ENCODE assay signal across 10 cellular contexts in genomic region chr7:45007571-45008328, GRCh38. TPM values are rescaled to one million over a fixed set of nuclear protein-coding genes. Genes with fewer than 3 reads are reported as not detected.
DNase-seq lines count a peak whose midpoint lies in the region; ATAC-seq and TF ChIP-seq lines count a peak whose summit lies in the region.
"Had no signal": no experiment of that assay in that cellular context is flagged by ENCODE, and none has a peak within 500 bp of the region (broad histone marks: within the 10 kb centered on the region; RNA-seq: fewer than 3 reads in every experiment).

No MANE protein-coding gene starts in this region.

- ATAC-seq in GM19025 (IDR thresholded peaks at IDR 0.05; ENCODE audit: low read depth, unreplicated experiment) (peak; percentile 78), HG02610 (IDR thresholded peaks at IDR 0.05; ENCODE audit: unreplicated experiment) (peak; percentile 77), right lobe of liver (no peak)
- ATAC-seq in natural killer cell treated with Interleukin-12 subunit alpha and Interleukin-12 subunit beta and Interleukin-15 and Interleukin-18, amount 100 ng/mL, for 72 hours = peak; percentile 82 to 84
- ATAC-seq: Right ventricle myocardium inferior had no signal

- DNase-seq in NAMALWA (ENCODE audit: low spot score) (peak; percentile 37), right lobe of liver (no peak), DMS153 treated with DMSO at 0.1 percent for 48 hours (lab: John Stamatoyannopoulos, UW; ENCODE audit: unreplicated experiment) (no peak), cerebellar nuclear complex (lab: John Stamatoyannopoulos, UW) (no peak), GOT3 (lab: John Stamatoyannopoulos, UW) (no peak)
- no peak for DNase-seq in natural killer cell treated with Interleukin-12 subunit alpha and Interleukin-12 subunit beta and Interleukin-15 and Interleukin-18, amount 100 ng/mL, for 72 hours (ENCODE audit: low spot score)

- no peak for TF ChIP-seq CTCF in right lobe of liver (IDR thresholded peaks at IDR 0.05)

- 82% methylated on average over 4 of the region's 7 CpGs for WGBS in right lobe of liver (ENCODE audit: insufficient coverage, low coverage, low lambda C conversion rate, missing lambda C conversion rate)

- no peaks in the 10 kb centered on the region for H3K36me3 ChIP-seq in right lobe of liver

- no peaks in the 10 kb centered on the region for H3K9me3 Mint-ChIP-seq in natural killer cell treated with Interleukin-12 subunit alpha and Interleukin-12 subunit beta and Interleukin-15 and Interleukin-18, amount 100 ng/mL, for 72 hours

- intact Hi-C loops in right lobe of liver (cut with DNase I) = no loop called here

- H3K27ac ChIP-seq in right lobe of liver = no peak overlapping the region
- H3K27ac ChIP-seq: neutrophil had no signal

- no peaks in the 10 kb centered on the region for H3K9me3 ChIP-seq in right lobe of liver
- H3K9me3 ChIP-seq: neutrophil had no signal

- H3K4me3 Mint-ChIP-seq in natural killer cell treated with Interleukin-12 subunit alpha and Interleukin-12 subunit beta and Interleukin-15 and Interleukin-18, amount 100 ng/mL, for 72 hours = peak overlapping the region; percentile 25

- peaks cover 31 to 32% of the 10 kb centered on the region in 2 donors for H3K4me1 Mint-ChIP-seq in natural killer cell treated with Interleukin-12 subunit alpha and Interleukin-12 subunit beta and Interleukin-15 and Interleukin-18, amount 100 ng/mL, for 72 hours (ENCODE audit: low read depth in 2 of 2)

- peak overlapping the region; percentile 41 to 54 for H3K27ac Mint-ChIP-seq in natural killer cell treated with Interleukin-12 subunit alpha and Interleukin-12 subunit beta and Interleukin-15 and Interleukin-18, amount 100 ng/mL, for 72 hours

- H3K27me3 Mint-ChIP-seq in natural killer cell treated with Interleukin-12 subunit alpha and Interleukin-12 subunit beta and Interleukin-15 and Interleukin-18, amount 100 ng/mL, for 72 hours = no peaks in the 10 kb centered on the region

- H3K36me3 Mint-ChIP-seq in natural killer cell treated with Interleukin-12 subunit alpha and Interleukin-12 subunit beta and Interleukin-15 and Interleukin-18, amount 100 ng/mL, for 72 hours = peaks cover 2% of the 10 kb centered on the region

- H3K4me1 ChIP-seq in right lobe of liver = peaks cover 0 to 5% (median 0%) of the 10 kb centered on the region in 4 donors

- H3K4me3 ChIP-seq in right lobe of liver = no peak overlapping the region

- H3K27me3 ChIP-seq in right lobe of liver = no peaks in the 10 kb centered on the region
- H3K27me3 ChIP-seq: neutrophil had no signal

- no peak for TF ChIP-seq POLR2A in right lobe of liver (IDR thresholded peaks at IDR 0.05)

RNA-seq across cellular contexts. Expression of gene CCM2, which starts 7.7 kb away (rescaled TPM):
- total RNA-seq in natural killer cell treated with Interleukin-12 subunit alpha and Interleukin-12 subunit beta and Interleukin-15 and Interleukin-18, amount 100 ng/mL, for 72 hours = 10 to 100 TPM; 59.2 to 68.4 TPM
- 10 to 100 TPM; 29.4 to 70.7 (median 37.9) TPM for total RNA-seq in right lobe of liver

RNA-seq across cellular contexts. Expression of gene MYO1G, which starts 28.9 kb away (rescaled TPM):
- 100 to 1,000 TPM; 465 to 518 TPM for total RNA-seq in natural killer cell treated with Interleukin-12 subunit alpha and Interleukin-12 subunit beta and Interleukin-15 and Interleukin-18, amount 100 ng/mL, for 72 hours
- total RNA-seq in right lobe of liver = 1 to 10 TPM in 5 of 6 experiments, under 1 TPM in 1; 0.92 to 4.5 (median 2.0) TPM

Comparison
In these comparisons a context has a peak if more than half of its experiments do, and no peak if none do; other contexts are left out.
1. ATAC-seq: peak in GM19025 (single experiment), HG02610 (single experiment) and natural killer cell treated with Interleukin-12 subunit alpha and Interleukin-12 subunit beta and Interleukin-15 and Interleukin-18, amount 100 ng/mL, for 72 hours (2 of 2); none in right lobe of liver (0 of 4).
2. RNA of gene MYO1G, which starts 28.9 kb away (total RNA-seq): 465 to 518 TPM in natural killer cell treated with Interleukin-12 subunit alpha and Interleukin-12 subunit beta and Interleukin-15 and Interleukin-18, amount 100 ng/mL, for 72 hours; 0.92 to 4.5 TPM in right lobe of liver; every median in the first group is over 10 times any median in the second.